ENCODE assay signal across 8 cellular contexts in the genomic region with DNA sequence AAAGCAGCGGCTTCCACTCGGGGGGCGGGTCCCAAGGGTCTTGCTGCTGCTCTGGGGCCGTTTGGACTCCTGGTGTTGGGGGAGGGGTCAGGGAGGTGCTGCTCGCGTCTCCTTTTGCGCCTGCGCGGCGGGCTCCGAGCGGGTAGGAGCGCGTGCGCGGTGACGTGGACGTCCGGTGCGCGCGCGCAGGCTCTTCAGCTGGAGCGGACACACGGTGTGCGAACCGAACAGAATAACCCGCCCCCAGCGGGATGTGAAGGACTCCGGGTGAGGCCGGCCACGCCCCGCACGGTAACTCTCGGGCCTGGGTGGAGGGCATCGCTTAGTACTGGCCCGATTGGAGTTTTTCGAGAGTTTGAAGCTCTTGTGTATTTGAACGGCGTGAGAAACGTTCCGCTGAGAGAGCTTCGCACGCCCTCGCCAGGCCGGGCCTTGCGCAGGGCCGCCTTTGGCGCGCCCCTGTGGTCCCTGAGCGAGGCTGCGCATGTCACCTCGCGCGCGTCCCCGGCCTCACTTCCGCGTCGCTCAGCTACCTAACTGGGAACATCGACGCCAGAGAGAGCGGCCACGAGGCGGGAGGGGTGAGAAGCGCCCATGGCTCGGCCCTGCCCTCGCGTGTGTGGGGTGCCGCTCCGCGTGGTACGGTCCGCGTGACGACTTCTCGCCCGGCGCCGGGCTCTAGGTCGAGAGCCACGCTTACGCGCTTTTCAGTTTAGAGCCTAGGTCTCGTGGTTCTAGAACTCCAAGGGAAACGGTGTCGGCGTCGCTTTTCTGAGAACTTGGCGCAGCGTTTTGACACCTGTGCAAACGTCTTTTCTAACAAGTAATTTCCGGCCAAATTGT. TPM values are rescaled to one million over a fixed set of nuclear protein-coding genes. Genes with fewer than 3 reads are reported as not detected.
DNase-seq lines count a peak whose midpoint lies in the region; ATAC-seq, FAIRE-seq and TF ChIP-seq lines count a peak whose summit lies in the region.

Gene MGA (plus strand): TSS at position 171 of the 843 bp plus-strand sequence.

- H3K4me1 Mint-ChIP-seq in IgD-negative memory B cell (peaks cover 31 to 37% (median 33%) of the 10 kb centered on the region in 3 donors), nephron progenitor cell (peaks cover 29% of the 10 kb centered on the region)
- peaks cover 50% of the 10 kb centered on the region for H3K4me1 Mint-ChIP-seq in stimulated activated naive CD8-positive, alpha-beta T cell treated with anti-CD3 and anti-CD28 coated beads, Interleukin-15, amount 100 ng/mL, for 72 hours

- FAIRE-seq in RCC 7860 (lab: Jason Lieb, UNC) = no peak

- H3K27ac Mint-ChIP-seq in IgD-negative memory B cell = peak within 1 kb of the TSS; percentile 95 to 99 (median 97)
- H3K27ac Mint-ChIP-seq in nephron progenitor cell = peak within 1 kb of the TSS; percentile 78
- peak within 1 kb of the TSS; percentile 95 to 97 for H3K27ac Mint-ChIP-seq in stimulated activated naive CD8-positive, alpha-beta T cell treated with anti-CD3 and anti-CD28 coated beads, Interleukin-15, amount 100 ng/mL, for 72 hours

- DNase-seq in DMS79 (lab: John Stamatoyannopoulos, UW) (peak; percentile 74), RCC 7860 (ENCODE audit: low spot score) (peak; percentile 67), fibroblast of the conjunctiva (ENCODE audit: low read depth) (peak; percentile 75), nephron progenitor cell (peak; percentile 92)
- DNase-seq in activated T-helper 9 cell treated with anti-CD3 and anti-CD28 coated beads, Interleukin-2, amount 50 U/mL, for 16 hours (ENCODE audit: low read depth) = peak; percentile 88
- DNase-seq in stimulated activated naive CD8-positive, alpha-beta T cell treated with anti-CD3 and anti-CD28 coated beads, Interleukin-15, amount 100 ng/mL, for 72 hours = peak; percentile 91 to 95

- peak; percentile 65 for ATAC-seq in GM21529 (IDR thresholded peaks at IDR 0.05; ENCODE audit: unreplicated experiment)
- peak; percentile 92 for ATAC-seq in stimulated activated naive CD8-positive, alpha-beta T cell treated with anti-CD3 and anti-CD28 coated beads, Interleukin-15, amount 100 ng/mL, for 72 hours

- H3K36me3 Mint-ChIP-seq in IgD-negative memory B cell (no peaks in the 10 kb centered on the region), nephron progenitor cell (ENCODE audit: low read depth) (peaks cover 6% of the 10 kb centered on the region)

- H3K27me3 Mint-ChIP-seq in IgD-negative memory B cell (peaks cover 4% of the 10 kb centered on the region), nephron progenitor cell (ENCODE audit: low read depth, poor library complexity) (peaks cover 37% of the 10 kb centered on the region)
- H3K27me3 Mint-ChIP-seq in stimulated activated naive CD8-positive, alpha-beta T cell treated with anti-CD3 and anti-CD28 coated beads, Interleukin-15, amount 100 ng/mL, for 72 hours = peaks cover 15% of the 10 kb centered on the region

- peaks cover 0 to 2% (median 0%) of the 10 kb centered on the region in 3 donors for H3K9me3 Mint-ChIP-seq in IgD-negative memory B cell
- H3K9me3 Mint-ChIP-seq in nephron progenitor cell = peaks cover 23% of the 10 kb centered on the region
- H3K9me3 Mint-ChIP-seq in stimulated activated naive CD8-positive, alpha-beta T cell treated with anti-CD3 and anti-CD28 coated beads, Interleukin-15, amount 100 ng/mL, for 72 hours = peaks cover 8 to 10% of the 10 kb centered on the region in 2 donors

- peak within 1 kb of the TSS; percentile 94 to 98 (median 96) for H3K4me3 Mint-ChIP-seq in IgD-negative memory B cell
- peak within 1 kb of the TSS; percentile 88 for H3K4me3 Mint-ChIP-seq in nephron progenitor cell
- H3K4me3 Mint-ChIP-seq in stimulated activated naive CD8-positive, alpha-beta T cell treated with anti-CD3 and anti-CD28 coated beads, Interleukin-15, amount 100 ng/mL, for 72 hours = peak within 1 kb of the TSS; percentile 89 to 97

- TF ChIP-seq CTCF in nephron progenitor cell (IDR thresholded peaks at IDR 0.05) = no peak

RNA-seq across cellular contexts. Expression of gene MGA, which starts in this region (rescaled TPM):
- polyA plus RNA-seq in IgD-negative memory B cell = 17.8 TPM

Comparison
In these comparisons a context has a peak if more than half of its experiments do, and no peak if none do; other contexts are left out.
1. Peak in every context shown above with its lines: DNase-seq and ATAC-seq.